19 cellular contexts compared by ENCODE assay signal in genomic region chr2:48240912-48241311, GRCh38.
DNase-seq lines count a peak whose midpoint lies in the region; ATAC-seq, FAIRE-seq and TF ChIP-seq lines count a peak whose summit lies in the region.
"Had no signal": no experiment of that assay in that cellular context is flagged by ENCODE, and none has a peak within 500 bp of the region (broad histone marks: within the 10 kb centered on the region; RNA-seq: fewer than 3 reads in every experiment).

No MANE protein-coding gene starts in this region.

- H3K18ac ChIP-seq in H1 (ENCODE audit: extremely low read depth, low read length) (no peak overlapping the region), mesendoderm (ENCODE audit: low read length) (no peak overlapping the region)

- H2BK5ac ChIP-seq in H1 (ENCODE audit: low read depth, low read length) (no peak overlapping the region), mesendoderm (ENCODE audit: low read length) (no peak overlapping the region)

- H3K79me1 ChIP-seq in H1 (ENCODE audit: low read depth, low read length) (no peaks in the 10 kb centered on the region), mesendoderm (ENCODE audit: low read length) (no peaks in the 10 kb centered on the region)

- H2AFZ ChIP-seq in H1 (ENCODE audit: low read length), result 0 out of 2 replicates have a peak overlapping the region, but pooled peaks have one; percentile 15

- H2BK12ac ChIP-seq in H1 (ENCODE audit: low read depth, low read length), result no peak overlapping the region

- no peak for FAIRE-seq in H1 (lab: Jason Lieb, UNC)
- FAIRE-seq: A549, GM19239, HepG2 had no signal

- H3K36me3 ChIP-seq in CD4-positive, CD25-positive, alpha-beta regulatory T cell (ENCODE audit: control insufficient read depth, insufficient read depth, low read length), result no peaks in the 10 kb centered on the region
- H3K36me3 ChIP-seq in H1 (ENCODE audit: control insufficient read depth in 2 of 4, insufficient read depth in 4 of 4, low read length in 3 of 4) (no peaks in the 10 kb centered on the region), mesendoderm (ENCODE audit: control insufficient read depth, insufficient read depth, low read length) (no peaks in the 10 kb centered on the region)

- H3K9me3 ChIP-seq in CD4-positive, CD25-positive, alpha-beta regulatory T cell (ENCODE audit: control insufficient read depth in 2 of 2, low read length in 2 of 2), result no peaks in the 10 kb centered on the region
- H3K9me3 ChIP-seq in H1 (ENCODE audit: insufficient read depth in 2 of 2, low read depth in 1 of 2, low read length in 1 of 2), result no peaks in the 10 kb centered on the region
- H3K9me3 ChIP-seq: A549 had no signal

- H4K20me1 ChIP-seq in H1 (replicated peaks in 1 of 2; ENCODE audit: control insufficient read depth in 1 of 2, insufficient read depth in 2 of 2, low read length in 2 of 2), result no peaks in the 10 kb centered on the region

- TF ChIP-seq POLR2A in H1 (IDR thresholded peaks at IDR 0.05; ENCODE audit: control extremely low read depth in 1 of 2, low read depth in 2 of 2, low read length in 2 of 2), result no peak

- no peak for TF ChIP-seq RAD21 in H1 (IDR thresholded peaks at IDR 0.05 in 1 of 2, conservative IDR thresholded peaks at IDR 0.05 in 1 of 2; ENCODE audit: low read depth in 2 of 2, low read length in 2 of 2)

- H3K4me1 ChIP-seq in CD4-positive, CD25-positive, alpha-beta regulatory T cell (ENCODE audit: control insufficient read depth, insufficient read depth, low read length, poor library complexity, severe bottlenecking), result peaks cover 43% of the 10 kb centered on the region
- H3K4me1 ChIP-seq in H1 (replicated peaks in 1 of 4; ENCODE audit: control insufficient read depth in 3 of 4, insufficient read depth in 4 of 4, low read length in 3 of 4), result 0 out of 7 replicates have a peak, but pooled peaks cover 0 to 2% (median 0%) of the 10 kb centered on the region in 4 experiments
- no peaks in the 10 kb centered on the region for H3K4me1 ChIP-seq in mesendoderm (ENCODE audit: control insufficient read depth, low read depth, low read length)
- H3K4me1 ChIP-seq: A549 had no signal

- H3K27me3 ChIP-seq in CD4-positive, CD25-positive, alpha-beta regulatory T cell (ENCODE audit: control insufficient read depth, insufficient read depth, low read length), result no peaks in the 10 kb centered on the region
- H3K27me3 ChIP-seq in H1 (replicated peaks in 1 of 4; ENCODE audit: control insufficient read depth in 3 of 4, extremely low read depth in 1 of 4, insufficient read depth in 3 of 4, low read length in 3 of 4) (no peaks in the 10 kb centered on the region), mesendoderm (ENCODE audit: insufficient read depth, low read length, poor library complexity) (no peaks in the 10 kb centered on the region)

- H2BK120ac ChIP-seq in H1 (replicated peaks; ENCODE audit: low read depth, low read length) (no peak overlapping the region), mesendoderm (ENCODE audit: low read depth, low read length) (no peak overlapping the region)

- no peaks in the 10 kb centered on the region for H3K27me3 Mint-ChIP-seq in CD4-positive, CD25-positive, alpha-beta regulatory T cell
- H3K27me3 Mint-ChIP-seq: IgD-negative memory B cell had no signal

- H3K27ac ChIP-seq in CD4-positive, CD25-positive, alpha-beta regulatory T cell (ENCODE audit: insufficient read depth, low read length, poor library complexity, severe bottlenecking), result peak overlapping the region; percentile 34
- H3K27ac ChIP-seq in H1 (ENCODE audit: low read depth, low read length) (no peak overlapping the region), mesendoderm (ENCODE audit: low read depth, low read length) (no peak overlapping the region)
- H3K27ac ChIP-seq: 22Rv1, A549, C4-2B had no signal

- peak overlapping the region; percentile 22 for H3K4me3 ChIP-seq in CD4-positive, CD25-positive, alpha-beta regulatory T cell (ENCODE audit: low read depth, low read length)
- no peak overlapping the region for H3K4me3 ChIP-seq in H1 (ENCODE audit: extremely low read depth in 1 of 4, insufficient read depth in 2 of 4, low read depth in 3 of 4, low read length in 4 of 4)
- H3K4me3 ChIP-seq in mesendoderm (ENCODE audit: low read length), result no peak overlapping the region
- H3K4me3 ChIP-seq: A549 had no signal

- H3K9ac ChIP-seq in H1 (replicated peaks in 1 of 4; ENCODE audit: extremely low read depth in 1 of 4, low read depth in 3 of 4, low read length in 3 of 4) (no peak overlapping the region), mesendoderm (ENCODE audit: low read length) (no peak overlapping the region)

- H3K27ac Mint-ChIP-seq in CD4-positive, CD25-positive, alpha-beta regulatory T cell, result peak overlapping the region; percentile 10 to 75 (median 72)
- H3K27ac Mint-ChIP-seq: CD8-positive, alpha-beta T cell had no signal

- peaks cover 7% of the 10 kb centered on the region for H3K36me3 Mint-ChIP-seq in CD4-positive, CD25-positive, alpha-beta regulatory T cell
- H3K36me3 Mint-ChIP-seq: CD8-positive, alpha-beta T cell had no signal

- H3K23ac ChIP-seq in H1 (ENCODE audit: insufficient read length) (no peak overlapping the region), mesendoderm (ENCODE audit: low read length) (no peak overlapping the region)

- CTCF ChIA-PET in H1 (lab: Charles Lee; ENCODE audit: partially characterized antibody), result no interaction called here

- no peak overlapping the region for H3K14ac ChIP-seq in H1 (ENCODE audit: insufficient read length)

- H3K4me1 Mint-ChIP-seq in CD4-positive, CD25-positive, alpha-beta regulatory T cell, result peaks cover 29 to 39% (median 32%) of the 10 kb centered on the region in 4 donors

- H3K4me3 Mint-ChIP-seq in CD4-positive, CD25-positive, alpha-beta regulatory T cell, result peak overlapping the region; percentile 6 to 80 (median 36)
- H3K4me3 Mint-ChIP-seq: CD8-positive, alpha-beta T cell; IgD-negative memory B cell had no signal

- WGBS in H1 (ENCODE audit: extremely low coverage in 1 of 2, insufficient coverage in 1 of 2, insufficient read length in 1 of 2, insufficient replicate concordance in 2 of 2, low coverage in 1 of 2, low lambda C conversion rate in 2 of 2, missing lambda C conversion rate in 1 of 2), 2 experiments, result 93% methylated on average over 9 of the region's 9 CpGs; no CpG with 5 or more reads in 1 of the 2 experiments
- WGBS in mesendoderm (ENCODE audit: extremely low coverage, insufficient coverage, low lambda C conversion rate), result no CpG with 5 or more reads among the region's 9 CpGs

- H2AK5ac ChIP-seq in H1 (ENCODE audit: low read depth, low read length), result no peak overlapping the region
- H2AK5ac ChIP-seq in mesendoderm (ENCODE audit: low read length), result no peak overlapping the region

- no peak overlapping the region for H4K8ac ChIP-seq in H1 (ENCODE audit: extremely low read depth, insufficient read depth, low read length)
- no peak overlapping the region for H4K8ac ChIP-seq in mesendoderm (ENCODE audit: low read depth, low read length)

- no peak overlapping the region for H3K4me2 ChIP-seq in H1 (ENCODE audit: insufficient read depth in 1 of 2, low read depth in 2 of 2, low read length in 2 of 2)
- H3K4me2 ChIP-seq in mesendoderm (ENCODE audit: low read length), result no peak overlapping the region
- H3K4me2 ChIP-seq: A549 had no signal

- H2BK15ac ChIP-seq in H1 (ENCODE audit: low read length) (no peak overlapping the region), mesendoderm (replicated peaks; ENCODE audit: low read depth) (no peak overlapping the region)

- H3K4ac ChIP-seq in H1 (replicated peaks; ENCODE audit: insufficient read length, low read depth, low read length) (no peak overlapping the region), mesendoderm (ENCODE audit: low read depth, low read length) (no peak overlapping the region)

- TF ChIP-seq EP300 in H1 (IDR thresholded peaks at IDR 0.05; ENCODE audit: borderline replicate concordance in 1 of 2, low read depth in 2 of 2, low read length in 2 of 2), result no peak

- H3K79me2 ChIP-seq in H1 (ENCODE audit: control insufficient read depth in 1 of 2, insufficient read depth in 2 of 2, low read length in 2 of 2) (no peaks in the 10 kb centered on the region), mesendoderm (ENCODE audit: control insufficient read depth, insufficient read depth, low read length) (no peaks in the 10 kb centered on the region)

- no peaks in the 10 kb centered on the region for H3K23me2 ChIP-seq in H1 (ENCODE audit: low read depth, low read length)

- peaks cover 0 to 3% (median 0%) of the 10 kb centered on the region in 7 donors for H3K9me3 Mint-ChIP-seq in CD4-positive, CD25-positive, alpha-beta regulatory T cell
- H3K9me3 Mint-ChIP-seq: CD8-positive, alpha-beta T cell had no signal

- POLR2A ChIA-PET in H1 (lab: Charles Lee; ENCODE audit: partially characterized antibody), result no interaction called here

- ATAC-seq in CD4-positive, CD25-positive, alpha-beta regulatory T cell (ENCODE audit: low read depth in 2 of 2), result no peak
- ATAC-seq in HG02884 (IDR thresholded peaks at IDR 0.05; ENCODE audit: unreplicated experiment), result no peak
- ATAC-seq: A549; CD8-positive, alpha-beta T cell; HepG2 had no signal

- no peak overlapping the region for H4K5ac ChIP-seq in H1 (ENCODE audit: insufficient read length, low read depth, low read length)
- H4K5ac ChIP-seq in mesendoderm (ENCODE audit: low read length), result no peak overlapping the region

- no peak for DNase-seq in CD4-positive, CD25-positive, alpha-beta regulatory T cell
- DNase-seq in NCI-H524 treated with DMSO at 0.1 percent for 48 hours (lab: John Stamatoyannopoulos, UW) (peak; percentile 44), H1 (ENCODE audit: low read depth in 1 of 2, low spot score in 2 of 2) (no peak), mesendoderm (peak; percentile 70), GOT3 (lab: John Stamatoyannopoulos, UW) (no peak), posterior cingulate gyrus (no peak)
- no peak for DNase-seq in stimulated activated CD8-positive, alpha-beta memory T cell treated with anti-CD3 and anti-CD28 coated beads, Interleukin-4, amount 100 ng/mL, for 48 hours
- DNase-seq: Calu3; CD8-positive, alpha-beta T cell; DMS79 treated with DMSO at 0.1 percent for 48 hours; GF-D8; H7 had no signal

- TF ChIP-seq CTCF in H1 (IDR thresholded peaks at IDR 0.05; ENCODE audit: control extremely low read depth in 1 of 3, insufficient read depth in 1 of 3, low read depth in 1 of 3, low read length in 3 of 3), result no peak

- no peak overlapping the region for H2BK20ac ChIP-seq in H1 (ENCODE audit: low read length)

- H4K91ac ChIP-seq in H1 (replicated peaks; ENCODE audit: insufficient read length, low read length), result no peak overlapping the region

- intact Hi-C loops in posterior cingulate gyrus (cut with DNase I), result no loop called here

- H3K56ac ChIP-seq in H1 (replicated peaks; ENCODE audit: insufficient read length, low read depth, low read length), result no peak overlapping the region
- H3K56ac ChIP-seq in mesendoderm (ENCODE audit: low read length), result no peak overlapping the region

TF ChIP-seq in H1, 55 proteins besides CTCF, POLR2A, EP300 and RAD21 (continues in another document):
- TF ChIP-seq ATF3 (IDR thresholded peaks at IDR 0.05; ENCODE audit: insufficient read depth, low read depth, low read length), result no peak
- TF ChIP-seq NANOG (IDR thresholded peaks at IDR 0.05; ENCODE audit: insufficient read depth, low read depth, low read length, poor library complexity, severe bottlenecking), result no peak
- no peak for TF ChIP-seq BCL11A (IDR thresholded peaks at IDR 0.05; ENCODE audit: low read depth in 2 of 2, low read length in 2 of 2)

Comparison
In these comparisons a context has a peak if more than half of its experiments do, and no peak if none do; other contexts are left out.
1. DNase-seq: peak in NCI-H524 treated with DMSO at 0.1 percent for 48 hours (single experiment) and mesendoderm (single experiment); none in CD4-positive, CD25-positive, alpha-beta regulatory T cell (0 of 3), H1 (0 of 2), stimulated activated CD8-positive, alpha-beta memory T cell treated with anti-CD3 and anti-CD28 coated beads, Interleukin-4, amount 100 ng/mL, for 48 hours (single experiment), GOT3 (single experiment) and posterior cingulate gyrus (0 of 10).